ENCODE assay signal across 12 cellular contexts in the genomic region with DNA sequence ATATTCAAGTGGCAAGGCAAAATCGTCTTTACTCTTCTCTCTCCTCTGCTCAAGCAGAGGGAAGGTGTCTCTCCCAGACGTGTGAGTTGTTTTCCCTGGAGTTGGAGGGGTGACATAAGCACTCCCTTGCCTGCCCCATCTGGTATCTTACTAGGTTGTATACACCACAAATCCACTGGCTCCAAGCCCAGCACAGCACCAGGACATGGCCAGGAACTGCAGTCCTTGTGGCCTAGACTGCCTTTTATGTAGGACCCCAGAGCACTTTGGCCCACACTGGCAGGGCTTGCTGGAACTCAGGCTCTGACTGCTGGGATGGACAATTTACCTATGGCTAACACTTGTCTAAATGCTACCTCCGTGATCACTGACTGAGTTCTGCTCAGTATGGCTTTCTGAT.
"Had no signal": no experiment of that assay in that cellular context is flagged by ENCODE, and none has a peak within 500 bp of the region (broad histone marks: within the 10 kb centered on the region; RNA-seq: fewer than 3 reads in every experiment).

No MANE protein-coding gene starts in this region.

- H3K4me3 Mint-ChIP-seq: activated B cell treated with CpG ODN at 0.5 μM for 24 hours; activated T-helper 17 cell treated with anti-CD3 and anti-CD28 coated beads, Interleukin-2, amount 50 U/mL, for 72 hours; brain had no signal

- H3K9me3 ChIP-seq: adrenal gland, gastroesophageal sphincter, ovary, tibial nerve had no signal

- H3K27me3 Mint-ChIP-seq: activated B cell treated with CpG ODN at 0.5 μM for 24 hours; activated T-helper 17 cell treated with anti-CD3 and anti-CD28 coated beads, Interleukin-2, amount 50 U/mL, for 72 hours had no signal

- ATAC-seq: activated T-helper 17 cell treated with anti-CD3 and anti-CD28 coated beads, Interleukin-2, amount 50 U/mL, for 72 hours; gastroesophageal sphincter had no signal

- H3K27ac Mint-ChIP-seq: activated B cell treated with CpG ODN at 0.5 μM for 24 hours; activated T-helper 17 cell treated with anti-CD3 and anti-CD28 coated beads, Interleukin-2, amount 50 U/mL, for 72 hours; brain had no signal

- H3K36me3 ChIP-seq: adrenal gland, ovary had no signal

- H3K27me3 ChIP-seq: adrenal gland, dorsolateral prefrontal cortex, gastroesophageal sphincter, ovary, tibial nerve had no signal

- H3K4me3 ChIP-seq: adrenal gland, dorsolateral prefrontal cortex, gastroesophageal sphincter, ovary, tibial nerve had no signal

- H3K9me3 Mint-ChIP-seq: brain had no signal

- H3K4me1 ChIP-seq: adrenal gland, gastroesophageal sphincter, tibial nerve had no signal

- H3K4me1 Mint-ChIP-seq: activated B cell treated with CpG ODN at 0.5 μM for 24 hours; activated T-helper 17 cell treated with anti-CD3 and anti-CD28 coated beads, Interleukin-2, amount 50 U/mL, for 72 hours; brain had no signal

- H3K27ac ChIP-seq: adrenal gland, dorsolateral prefrontal cortex, gastroesophageal sphincter, ovary, tibial nerve had no signal

- DNase-seq: activated B cell treated with CpG ODN at 0.5 μM for 24 hours; activated CD4-positive, alpha-beta T cell treated with anti-CD3 and anti-CD28 coated beads, Interleukin-2, amount 50 U/mL, for 1 hour; activated naive CD4-positive, alpha-beta T cell treated with anti-CD3 and anti-CD28 coated beads, Interleukin-2, amount 50 U/mL, for 16 hours; activated T-cell treated with anti-CD3 and anti-CD28 coated beads for 4 hours; adrenal gland; dorsolateral prefrontal cortex; mesendoderm; ovary had no signal
